ENCODE assay signal across 12 cellular contexts in genomic region chr18:8890957-8891464, GRCh38.
A peak's percentile ranks its signal among the peaks of the same experiment; 100 is the strongest.
DNase-seq lines count a peak whose midpoint lies in the region; ATAC-seq, FAIRE-seq and TF ChIP-seq lines count a peak whose summit lies in the region.
"Had no signal": no experiment of that assay in that cellular context is flagged by ENCODE, and none has a peak within 500 bp of the region (broad histone marks: within the 10 kb centered on the region; RNA-seq: fewer than 3 reads in every experiment).

No MANE protein-coding gene starts in this region.

- no peaks in the 10 kb centered on the region for H3K79me2 ChIP-seq in GM23338 (replicated peaks; ENCODE audit: insufficient read depth)

- peaks cover 5% of the 10 kb centered on the region for H3K27me3 Mint-ChIP-seq in GM23338 (ENCODE audit: insufficient read depth, low read depth, poor library complexity)
- peaks cover 1 to 8% of the 10 kb centered on the region in 2 donors for H3K27me3 Mint-ChIP-seq in CD4-positive, alpha-beta memory T cell

- peaks cover 41% of the 10 kb centered on the region for H3K9me3 Mint-ChIP-seq in GM23338
- H3K9me3 Mint-ChIP-seq in CD4-positive, alpha-beta memory T cell, result peaks cover 0 to 25% (median 14%) of the 10 kb centered on the region in 8 donors

- no peak for FAIRE-seq in pancreas (lab: Jason Lieb, UNC)

- DNase-seq in GM23338 (ENCODE audit: low spot score) (peak; percentile 95), OCI-M1 (lab: John Stamatoyannopoulos, UW) (peak; percentile 88), fibroblast of gingiva (ENCODE audit: low read depth) (peak; percentile 69), pancreas (peak in 2 of 6 donors; percentile 7 to 20), MV-4-11 (lab: John Stamatoyannopoulos, UW) (no peak), NAMALWA (ENCODE audit: low spot score) (no peak)
- DNase-seq in CD4-positive, alpha-beta memory T cell, result no peak
- DNase-seq: naive thymus-derived CD8-positive, alpha-beta T cell; NCI-H2029; testis had no signal

- ATAC-seq in GM23338 (peak; percentile 100), pancreas (peak; percentile 86 to 96 (median 94)), HG02678 (IDR thresholded peaks at IDR 0.05; ENCODE audit: unreplicated experiment) (no peak)
- ATAC-seq: naive thymus-derived CD8-positive, alpha-beta T cell had no signal

- no peak overlapping the region for H2AFZ ChIP-seq in GM23338

- H3K36me3 ChIP-seq in GM23338 (ENCODE audit: insufficient read depth), result no peaks in the 10 kb centered on the region
- no peaks in the 10 kb centered on the region for H3K36me3 ChIP-seq in pancreas
- H3K36me3 ChIP-seq in CD4-positive, alpha-beta memory T cell (ENCODE audit: insufficient read depth, low read length), result no peaks in the 10 kb centered on the region

- peaks cover 5% of the 10 kb centered on the region; the same call in 1 of the 2 replicates for H3K9me2 ChIP-seq in GM23338 (ENCODE audit: insufficient read depth)

- POLR2A ChIA-PET in CD4-positive, alpha-beta memory T cell (lab: Charles Lee; ENCODE audit: partially characterized antibody), result no interaction called here

- no peak overlapping the region for H3K4me3 ChIP-seq in GM23338
- H3K4me3 ChIP-seq in pancreas, result no peak overlapping the region
- no peak overlapping the region for H3K4me3 ChIP-seq in CD4-positive, alpha-beta memory T cell (ENCODE audit: low read length in 2 of 2)
- H3K4me3 ChIP-seq: testis had no signal

- H3K4me1 ChIP-seq in GM23338 (ENCODE audit: insufficient read depth) (peaks cover 5% of the 10 kb centered on the region; the same call in 1 of the 2 replicates), pancreas (no peaks in the 10 kb centered on the region)
- no peaks in the 10 kb centered on the region for H3K4me1 ChIP-seq in CD4-positive, alpha-beta memory T cell (ENCODE audit: insufficient read depth, low read length)
- H3K4me1 ChIP-seq: testis had no signal

- H3K9me3 ChIP-seq in pancreas, result no peaks in the 10 kb centered on the region
- H3K9me3 ChIP-seq in CD4-positive, alpha-beta memory T cell (ENCODE audit: control insufficient read depth in 1 of 2, low read length in 2 of 2), result no peaks in the 10 kb centered on the region
- H3K9me3 ChIP-seq: testis had no signal

- no peaks in the 10 kb centered on the region for H4K20me1 ChIP-seq in GM23338 (replicated peaks; ENCODE audit: insufficient read depth)

- intact Hi-C loops in pancreas (cut with DNase I), result no loop called here
- intact Hi-C loops in CD4-positive, alpha-beta memory T cell (cut with micrococcal nuclease), result no loop called here

- TF ChIP-seq CTCF in GM23338 (conservative IDR thresholded peaks at IDR 0.05; ENCODE audit: low read depth in 2 of 2) (no peak), pancreas (IDR thresholded peaks at IDR 0.05) (no peak)

- no peaks in the 10 kb centered on the region for H3F3A ChIP-seq in GM23338 (replicated peaks; ENCODE audit: low read depth)

- H3K4me1 Mint-ChIP-seq in GM23338, result peaks cover 13% of the 10 kb centered on the region
- no peaks in the 10 kb centered on the region for H3K4me1 Mint-ChIP-seq in CD4-positive, alpha-beta memory T cell
- H3K4me1 Mint-ChIP-seq: activated naive CD4-positive, alpha-beta T cell treated with anti-CD3 and anti-CD28 coated beads, Interleukin-2, amount 50 U/mL, for 24 hours; naive thymus-derived CD8-positive, alpha-beta T cell had no signal

- CTCF ChIA-PET in CD4-positive, alpha-beta memory T cell (lab: Charles Lee; ENCODE audit: partially characterized antibody), result no interaction called here

- peak overlapping the region; percentile 64 for H3K27ac ChIP-seq in GM23338 (ENCODE audit: low read depth)
- H3K27ac ChIP-seq in pancreas, result peak overlapping the region in 2 of 4 donors; percentile 40 to 50
- no peak overlapping the region for H3K27ac ChIP-seq in CD4-positive, alpha-beta memory T cell (ENCODE audit: low read depth, low read length)
- H3K27ac ChIP-seq: testis had no signal

- 31 to 41% methylated on average over 4 of the region's 4 CpGs for WGBS in pancreas, 2 donors

- H3K36me3 Mint-ChIP-seq in GM23338 (ENCODE audit: low read depth), result peaks cover 40% of the 10 kb centered on the region
- no peaks in the 10 kb centered on the region for H3K36me3 Mint-ChIP-seq in CD4-positive, alpha-beta memory T cell
- H3K36me3 Mint-ChIP-seq: activated naive CD4-positive, alpha-beta T cell treated with anti-CD3 and anti-CD28 coated beads, Interleukin-2, amount 50 U/mL, for 24 hours had no signal

- no peak overlapping the region for H3K4me3 Mint-ChIP-seq in GM23338
- H3K4me3 Mint-ChIP-seq in CD4-positive, alpha-beta memory T cell, result peak overlapping the region in 1 of 8 donors; percentile 17
- H3K4me3 Mint-ChIP-seq: activated naive CD4-positive, alpha-beta T cell treated with anti-CD3 and anti-CD28 coated beads, Interleukin-2, amount 50 U/mL, for 24 hours; naive thymus-derived CD8-positive, alpha-beta T cell had no signal

- H3K27ac Mint-ChIP-seq in GM23338, result peak overlapping the region; percentile 96
- no peak overlapping the region for H3K27ac Mint-ChIP-seq in CD4-positive, alpha-beta memory T cell
- H3K27ac Mint-ChIP-seq: activated naive CD4-positive, alpha-beta T cell treated with anti-CD3 and anti-CD28 coated beads, Interleukin-2, amount 50 U/mL, for 24 hours had no signal

- H3K27me3 ChIP-seq in GM23338 (ENCODE audit: insufficient read depth), result no peaks in the 10 kb centered on the region
- H3K27me3 ChIP-seq in pancreas, result no peaks in the 10 kb centered on the region
- H3K27me3 ChIP-seq in CD4-positive, alpha-beta memory T cell (ENCODE audit: insufficient read depth, low read length), result no peaks in the 10 kb centered on the region
- H3K27me3 ChIP-seq: testis had no signal

- 0 out of 2 replicates have a peak overlapping the region, but pooled peaks have one; percentile 3 for H3K4me2 ChIP-seq in GM23338

TF ChIP-seq in GM23338, 12 proteins besides CTCF, POLR2A, EP300 and RAD21:
- peak; percentile 45; the same call in 1 of the 2 replicates for TF ChIP-seq NANOG (IDR thresholded peaks at IDR 0.05; ENCODE audit: borderline replicate concordance)
- no peak for TF ChIP-seq EZH2 (IDR thresholded peaks at IDR 0.05; ENCODE audit: low read depth, unreplicated experiment)
TF ChIP-seq in GM23338: peak in this region for 1.

Comparison
In these comparisons a context has a peak if more than half of its experiments do, and no peak if none do; other contexts are left out.
1. DNase-seq: peak in GM23338 (single experiment), OCI-M1 (single experiment) and fibroblast of gingiva (single experiment); none in MV-4-11 (single experiment), NAMALWA (single experiment) and CD4-positive, alpha-beta memory T cell (0 of 5).